Comparison of ENCODE assay signal across 8 cellular contexts in the genomic region with DNA sequence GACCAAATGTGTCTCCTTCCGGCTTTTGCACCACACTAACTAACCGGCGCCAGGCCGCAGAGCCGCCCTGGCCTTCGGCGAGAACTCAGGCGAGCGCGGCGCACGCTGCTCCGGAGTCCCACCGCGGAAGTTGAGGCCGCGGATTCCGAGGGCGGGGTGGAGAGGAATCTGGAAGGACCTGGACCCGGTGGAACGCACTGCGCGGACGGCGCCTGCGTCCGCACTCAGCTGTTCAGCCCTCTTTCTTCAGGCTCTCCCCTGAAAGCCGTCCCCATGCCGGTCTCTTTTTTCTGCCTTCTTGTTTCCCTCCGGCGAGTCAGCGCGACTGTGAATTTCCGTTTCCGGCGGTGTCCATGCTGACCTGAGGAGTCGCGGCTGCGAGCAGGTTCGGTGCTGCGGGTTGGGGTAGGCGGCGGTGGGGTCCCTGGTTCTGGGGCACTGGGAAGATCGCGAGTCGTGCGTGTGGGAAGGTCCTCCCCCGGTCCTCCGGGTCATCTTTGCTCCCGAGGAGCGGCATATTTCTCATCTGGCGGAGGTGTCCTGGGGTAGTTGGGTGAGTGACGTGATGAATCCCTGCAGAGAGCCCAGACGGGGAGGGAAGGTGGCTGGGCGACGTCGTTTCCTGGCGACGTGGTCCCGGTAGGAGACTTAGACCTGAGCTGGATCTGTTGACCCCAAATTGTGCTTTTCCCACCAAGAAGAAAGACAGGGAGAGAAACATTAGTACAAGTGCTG. TPM values are rescaled to one million over a fixed set of nuclear protein-coding genes. Genes with fewer than 3 reads are reported as not detected.
DNase-seq lines count a peak whose midpoint lies in the region; ATAC-seq and TF ChIP-seq lines count a peak whose summit lies in the region.

A gene with protein sequence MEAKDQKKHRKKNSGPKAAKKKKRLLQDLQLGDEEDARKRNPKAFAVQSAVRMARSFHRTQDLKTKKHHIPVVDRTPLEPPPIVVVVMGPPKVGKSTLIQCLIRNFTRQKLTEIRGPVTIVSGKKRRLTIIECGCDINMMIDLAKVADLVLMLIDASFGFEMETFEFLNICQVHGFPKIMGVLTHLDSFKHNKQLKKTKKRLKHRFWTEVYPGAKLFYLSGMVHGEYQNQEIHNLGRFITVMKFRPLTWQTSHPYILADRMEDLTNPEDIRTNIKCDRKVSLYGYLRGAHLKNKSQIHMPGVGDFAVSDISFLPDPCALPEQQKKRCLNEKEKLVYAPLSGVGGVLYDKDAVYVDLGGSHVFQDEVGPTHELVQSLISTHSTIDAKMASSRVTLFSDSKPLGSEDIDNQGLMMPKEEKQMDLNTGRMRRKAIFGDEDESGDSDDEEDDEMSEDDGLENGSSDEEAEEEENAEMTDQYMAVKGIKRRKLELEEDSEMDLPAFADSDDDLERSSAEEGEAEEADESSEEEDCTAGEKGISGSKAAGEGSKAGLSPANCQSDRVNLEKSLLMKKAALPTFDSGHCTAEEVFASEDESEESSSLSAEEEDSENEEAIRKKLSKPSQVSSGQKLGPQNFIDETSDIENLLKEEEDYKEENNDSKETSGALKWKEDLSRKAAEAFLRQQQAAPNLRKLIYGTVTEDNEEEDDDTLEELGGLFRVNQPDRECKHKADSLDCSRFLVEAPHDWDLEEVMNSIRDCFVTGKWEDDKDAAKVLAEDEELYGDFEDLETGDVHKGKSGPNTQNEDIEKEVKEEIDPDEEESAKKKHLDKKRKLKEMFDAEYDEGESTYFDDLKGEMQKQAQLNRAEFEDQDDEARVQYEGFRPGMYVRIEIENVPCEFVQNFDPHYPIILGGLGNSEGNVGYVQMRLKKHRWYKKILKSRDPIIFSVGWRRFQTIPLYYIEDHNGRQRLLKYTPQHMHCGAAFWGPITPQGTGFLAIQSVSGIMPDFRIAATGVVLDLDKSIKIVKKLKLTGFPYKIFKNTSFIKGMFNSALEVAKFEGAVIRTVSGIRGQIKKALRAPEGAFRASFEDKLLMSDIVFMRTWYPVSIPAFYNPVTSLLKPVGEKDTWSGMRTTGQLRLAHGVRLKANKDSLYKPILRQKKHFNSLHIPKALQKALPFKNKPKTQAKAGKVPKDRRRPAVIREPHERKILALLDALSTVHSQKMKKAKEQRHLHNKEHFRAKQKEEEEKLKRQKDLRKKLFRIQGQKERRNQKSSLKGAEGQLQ (plus strand): TSS at position 350 of the 735 bp plus-strand sequence. CDS start 1,600 bp downstream, outside the sequence.

- peaks cover 36% of the 10 kb centered on the region for H3K4me1 Mint-ChIP-seq in activated T-cell treated with anti-CD3 and anti-CD28 coated beads, Interleukin-2, amount 50 U/mL, for 24 hours (ENCODE audit: low read depth)

- H3K4me3 ChIP-seq in mucosa of rectum (ENCODE audit: low read length in 2 of 2) = peak within 1 kb of the TSS; percentile 90 to 98

- H3K4me3 Mint-ChIP-seq in activated T-cell treated with anti-CD3 and anti-CD28 coated beads, Interleukin-2, amount 50 U/mL, for 24 hours = peak within 1 kb of the TSS; percentile 90

- H3K9me3 ChIP-seq in mucosa of rectum (ENCODE audit: control insufficient read depth in 2 of 2, low read length in 2 of 2) = no peaks in the 10 kb centered on the region

- H3K36me3 Mint-ChIP-seq in activated T-cell treated with anti-CD3 and anti-CD28 coated beads, Interleukin-2, amount 50 U/mL, for 24 hours (ENCODE audit: low read depth) = peaks cover 49% of the 10 kb centered on the region

- H3K27ac Mint-ChIP-seq in activated T-cell treated with anti-CD3 and anti-CD28 coated beads, Interleukin-2, amount 50 U/mL, for 24 hours = peak within 1 kb of the TSS; percentile 97

- peak; percentile 96 for TF ChIP-seq POLR2A in erythroblast (IDR thresholded peaks at IDR 0.05; ENCODE audit: low read length)

- DNase-seq in DMS53 treated with DMSO at 0.1 percent for 48 hours (lab: John Stamatoyannopoulos, UW; ENCODE audit: unreplicated experiment) = peak; percentile 90
- DNase-seq in KG1 (lab: John Stamatoyannopoulos, UW) = peak; percentile 90
- DNase-seq in activated T-cell treated with anti-CD3 and anti-CD28 coated beads, Interleukin-2, amount 50 U/mL, for 24 hours = peak; percentile 95
- DNase-seq in erythroblast (lab: John Stamatoyannopoulos, UW) = peak; percentile 93
- peak; percentile 71 to 76 for DNase-seq in stimulated activated CD8-positive, alpha-beta memory T cell treated with anti-CD3 and anti-CD28 coated beads, Interleukin-4, amount 100 ng/mL, for 4 hours (ENCODE audit: low read depth in 2 of 2, low spot score in 1 of 2)

- H3K27ac ChIP-seq in mucosa of rectum (ENCODE audit: low read depth in 2 of 2, low read length in 2 of 2) = peak within 1 kb of the TSS; percentile 92 to 93

- peaks cover 2% of the 10 kb centered on the region for H3K27me3 Mint-ChIP-seq in activated T-cell treated with anti-CD3 and anti-CD28 coated beads, Interleukin-2, amount 50 U/mL, for 24 hours

- peaks cover 20 to 27% of the 10 kb centered on the region in 2 donors for H3K36me3 ChIP-seq in mucosa of rectum (ENCODE audit: control insufficient read depth in 2 of 2, insufficient read depth in 2 of 2, low read length in 2 of 2)

- peak; percentile 94 for ATAC-seq in GM21737 (IDR thresholded peaks at IDR 0.05; ENCODE audit: unreplicated experiment)

- peaks cover 6 to 11% of the 10 kb centered on the region in 2 donors for H3K4me1 ChIP-seq in mucosa of rectum (ENCODE audit: control insufficient read depth in 2 of 2, insufficient read depth in 2 of 2, low read length in 2 of 2)

- H3K27me3 ChIP-seq in mucosa of rectum (ENCODE audit: control insufficient read depth in 2 of 2, insufficient read depth in 2 of 2, low read length in 2 of 2) = no peaks in the 10 kb centered on the region

- peak within 1 kb of the TSS; percentile 87 to 91 for H3K9ac ChIP-seq in mucosa of rectum (ENCODE audit: low read depth in 1 of 2, low read length in 2 of 2)

- no peaks in the 10 kb centered on the region for H3K9me3 Mint-ChIP-seq in activated T-cell treated with anti-CD3 and anti-CD28 coated beads, Interleukin-2, amount 50 U/mL, for 24 hours

TF ChIP-seq in PFSK-1, 5 proteins besides CTCF, POLR2A, EP300 and RAD21:
- peak; percentile 97; the same call in 1 of the 2 replicates for TF ChIP-seq TAF1 (IDR thresholded peaks at IDR 0.05; ENCODE audit: borderline replicate concordance, insufficient read depth, low read length)
- no peak for TF ChIP-seq FOXP2 (optimal IDR thresholded peaks at IDR 0.05; ENCODE audit: borderline replicate concordance, extremely low read depth, extremely low read length, insufficient read depth)
- TF ChIP-seq POLR2AphosphoS5 (IDR thresholded peaks at IDR 0.05; ENCODE audit: low read depth, low read length) = peak; percentile 93
- TF ChIP-seq, protein P1, sequence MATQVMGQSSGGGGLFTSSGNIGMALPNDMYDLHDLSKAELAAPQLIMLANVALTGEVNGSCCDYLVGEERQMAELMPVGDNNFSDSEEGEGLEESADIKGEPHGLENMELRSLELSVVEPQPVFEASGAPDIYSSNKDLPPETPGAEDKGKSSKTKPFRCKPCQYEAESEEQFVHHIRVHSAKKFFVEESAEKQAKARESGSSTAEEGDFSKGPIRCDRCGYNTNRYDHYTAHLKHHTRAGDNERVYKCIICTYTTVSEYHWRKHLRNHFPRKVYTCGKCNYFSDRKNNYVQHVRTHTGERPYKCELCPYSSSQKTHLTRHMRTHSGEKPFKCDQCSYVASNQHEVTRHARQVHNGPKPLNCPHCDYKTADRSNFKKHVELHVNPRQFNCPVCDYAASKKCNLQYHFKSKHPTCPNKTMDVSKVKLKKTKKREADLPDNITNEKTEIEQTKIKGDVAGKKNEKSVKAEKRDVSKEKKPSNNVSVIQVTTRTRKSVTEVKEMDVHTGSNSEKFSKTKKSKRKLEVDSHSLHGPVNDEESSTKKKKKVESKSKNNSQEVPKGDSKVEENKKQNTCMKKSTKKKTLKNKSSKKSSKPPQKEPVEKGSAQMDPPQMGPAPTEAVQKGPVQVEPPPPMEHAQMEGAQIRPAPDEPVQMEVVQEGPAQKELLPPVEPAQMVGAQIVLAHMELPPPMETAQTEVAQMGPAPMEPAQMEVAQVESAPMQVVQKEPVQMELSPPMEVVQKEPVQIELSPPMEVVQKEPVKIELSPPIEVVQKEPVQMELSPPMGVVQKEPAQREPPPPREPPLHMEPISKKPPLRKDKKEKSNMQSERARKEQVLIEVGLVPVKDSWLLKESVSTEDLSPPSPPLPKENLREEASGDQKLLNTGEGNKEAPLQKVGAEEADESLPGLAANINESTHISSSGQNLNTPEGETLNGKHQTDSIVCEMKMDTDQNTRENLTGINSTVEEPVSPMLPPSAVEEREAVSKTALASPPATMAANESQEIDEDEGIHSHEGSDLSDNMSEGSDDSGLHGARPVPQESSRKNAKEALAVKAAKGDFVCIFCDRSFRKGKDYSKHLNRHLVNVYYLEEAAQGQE (IDR thresholded peaks at IDR 0.05; ENCODE audit: insufficient read depth in 1 of 2, low read depth in 2 of 2, low read length in 2 of 2) = peak; percentile 61 to 62; a peak in 3 of 4 replicates
- no peak for TF ChIP-seq SIN3A (IDR thresholded peaks at IDR 0.05; ENCODE audit: borderline replicate concordance, insufficient read depth, low read length)

RNA-seq across cellular contexts. Expression of the gene that starts here (rescaled TPM):
- 18.6 TPM for polyA plus RNA-seq in PFSK-1 (2012; ENCODE audit: insufficient read length, low read depth)

Comparison
In these comparisons a context has a peak if more than half of its experiments do, and no peak if none do; other contexts are left out.
1. Peak in every context shown above with its lines: DNase-seq, ATAC-seq, H3K4me3 ChIP-seq and H3K27ac ChIP-seq.